ENCODE assay signal across 9 cellular contexts in genomic region chr6:149852180-149852579, GRCh38. TPM values are rescaled to one million over a fixed set of nuclear protein-coding genes. Genes with fewer than 3 reads are reported as not detected.
A peak's percentile ranks its signal among the peaks of the same experiment; 100 is the strongest.
DNase-seq lines count a peak whose midpoint lies in the region; ATAC-seq and TF ChIP-seq lines count a peak whose summit lies in the region.
"Had no signal": no experiment of that assay in that cellular context is flagged by ENCODE, and none has a peak within 500 bp of the region (broad histone marks: within the 10 kb centered on the region; RNA-seq: fewer than 3 reads in every experiment).

No MANE protein-coding gene starts in this region.

- intact Hi-C loops in breast epithelium (cut with DNase I; ENCODE audit: low total_unique reads): no loop called here
- intact Hi-C loops in gastrocnemius medialis (cut with DNase I; ENCODE audit: low total_unique reads): no loop called here

- peaks cover 0 to 12% of the 10 kb centered on the region in 2 donors for H3K4me1 ChIP-seq in breast epithelium
- peaks cover 27 to 36% of the 10 kb centered on the region in 2 donors for H3K4me1 ChIP-seq in gastrocnemius medialis

- TF ChIP-seq CTCF in breast epithelium (IDR thresholded peaks at IDR 0.05) (no peak), gastrocnemius medialis (IDR thresholded peaks at IDR 0.05 in 4 of 5, conservative IDR thresholded peaks at IDR 0.05 in 1 of 5) (no peak)

- in situ Hi-C loops in gastrocnemius medialis (cut with MboI; ENCODE audit: low sequenced_read_pairs in 4 of 4): no loop called here

- peak overlapping the region in 1 of 3 donors; percentile 30 for H3K4me3 ChIP-seq in breast epithelium
- H3K4me3 ChIP-seq in gastrocnemius medialis: no peak overlapping the region

- no peaks in the 10 kb centered on the region for H3K9me3 ChIP-seq in breast epithelium
- H3K9me3 ChIP-seq in gastrocnemius medialis: no peaks in the 10 kb centered on the region

- H3K27me3 ChIP-seq in breast epithelium (no peaks in the 10 kb centered on the region), gastrocnemius medialis (no peaks in the 10 kb centered on the region)

- peak overlapping the region; percentile 84 to 86 for H3K27ac ChIP-seq in breast epithelium
- H3K27ac ChIP-seq in gastrocnemius medialis: peak overlapping the region; percentile 47 to 75 (median 64)

- H3K36me3 ChIP-seq in breast epithelium (no peaks in the 10 kb centered on the region), gastrocnemius medialis (no peaks in the 10 kb centered on the region)

- DNase-seq in NCI-H82 (lab: John Stamatoyannopoulos, UW) (peak; percentile 34), NCI-H82 treated with DMSO at 0.1 percent for 48 hours (lab: John Stamatoyannopoulos, UW; ENCODE audit: unreplicated experiment) (no peak), NAMALWA (ENCODE audit: low spot score) (peak; percentile 53), breast epithelium (ENCODE audit: low spot score in 2 of 2) (peak in 1 of 2 donors; percentile 46), gastrocnemius medialis (peak in 1 of 2 donors; percentile 39), mucosa of gallbladder (ENCODE audit: low spot score) (no peak)

- TF ChIP-seq POLR2A in breast epithelium (IDR thresholded peaks at IDR 0.05) (no peak), gastrocnemius medialis (IDR thresholded peaks at IDR 0.05) (no peak)

- peak in 1 of 2 donors; percentile 54 for ATAC-seq in gastrocnemius medialis
- ATAC-seq in GM18873 (IDR thresholded peaks at IDR 0.05; ENCODE audit: low FRiP score, unreplicated experiment): no peak
- ATAC-seq in GM18867 (IDR thresholded peaks at IDR 0.05; ENCODE audit: unreplicated experiment): no peak

RNA-seq across cellular contexts. Expression of gene LRP11, which starts 12.0 kb away (rescaled TPM):
- total RNA-seq in breast epithelium: 10 to 100 TPM; 30.6 to 44.9 (median 35.8) TPM
- 10 to 100 TPM in 1 of 4 donors, 1 to 10 TPM in 3; 5.5 to 19.8 (median 6.1) TPM for total RNA-seq in gastrocnemius medialis
- 50.0 TPM for total RNA-seq in mucosa of gallbladder

RNA-seq across cellular contexts. Expression of gene RAET1E, which starts 45.7 kb away (rescaled TPM):
- total RNA-seq in breast epithelium: 1 to 10 TPM in 1 of 3 donors, not detected in 2; 2.0 TPM
- total RNA-seq in gastrocnemius medialis: 1 to 10 TPM in 1 of 4 donors, not detected in 3; 3.9 TPM
- total RNA-seq in mucosa of gallbladder: 0.23 TPM
- total RNA-seq: glomerular endothelial cell had no signal

Comparison
In these comparisons a context has a peak if more than half of its experiments do, and no peak if none do; other contexts are left out.
1. DNase-seq: peak in NCI-H82 (single experiment) and NAMALWA (single experiment); none in NCI-H82 treated with DMSO at 0.1 percent for 48 hours (single experiment) and mucosa of gallbladder (single experiment).